8 cellular contexts compared by ENCODE assay signal in genomic region chr9:129080608-129081387, GRCh38. TPM values are rescaled to one million over a fixed set of nuclear protein-coding genes. Genes with fewer than 3 reads are reported as not detected.
DNase-seq lines count a peak whose midpoint lies in the region; ATAC-seq and TF ChIP-seq lines count a peak whose summit lies in the region.

DOLPP1 (plus strand) TSS chr9:129081111; CDS start chr9:129081132, 21 bp downstream.

- peak; percentile 100 for DNase-seq in BE2C
- DNase-seq in GM19240 (ENCODE audit: insufficient read length, low spot score), result peak; percentile 97
- peak; percentile 94 to 97 for DNase-seq in NCI-H526 (lab: John Stamatoyannopoulos, UW)
- peak; percentile 99 for DNase-seq in activated CD4-positive, alpha-beta T cell treated with anti-CD3 and anti-CD28 coated beads for 48 hours
- DNase-seq in colonic mucosa, result peak; percentile 98
- DNase-seq in kidney tubule cell (ENCODE audit: low spot score), result peak; percentile 100
- peak; percentile 92 to 98 (median 94) for DNase-seq in stimulated activated CD4-positive, alpha-beta T cell treated with anti-CD3 and anti-CD28 coated beads, Interleukin-1b, Interleukin-23, amount 100 ng/mL, for 24 hours (ENCODE audit: low read depth in 4 of 4, low spot score in 1 of 4)

- H3K27me3 ChIP-seq in BE2C (no peaks in the 10 kb centered on the region), colonic mucosa (no peaks in the 10 kb centered on the region)

- no peak for TF ChIP-seq CTCF in BE2C (IDR thresholded peaks at IDR 0.05; ENCODE audit: low read depth, low read length)
- TF ChIP-seq CTCF in colonic mucosa (IDR thresholded peaks at IDR 0.05), result no peak

- ATAC-seq in HG03460 (IDR thresholded peaks at IDR 0.05; ENCODE audit: unreplicated experiment), result peak; percentile 89

- H3K36me3 ChIP-seq in BE2C (peaks cover 20% of the 10 kb centered on the region), colonic mucosa (peaks cover 4% of the 10 kb centered on the region)

- peak within 1 kb of the TSS; percentile 64 to 91 for H3K9ac ChIP-seq in colonic mucosa (ENCODE audit: low read depth in 2 of 2, low read length in 2 of 2)

- H3K4me1 ChIP-seq in BE2C, result no peaks in the 10 kb centered on the region; the same call in 1 of the 2 replicates
- H3K4me1 ChIP-seq in colonic mucosa, result peaks cover 18% of the 10 kb centered on the region

- H3K9me3 ChIP-seq in BE2C (no peaks in the 10 kb centered on the region), colonic mucosa (no peaks in the 10 kb centered on the region)

- intact Hi-C loops in colonic mucosa (cut with DNase I), result no loop called here

- H3K4me3 ChIP-seq in BE2C (ENCODE audit: low read depth, low read length), result peak within 1 kb of the TSS; percentile 85
- peak within 1 kb of the TSS; percentile 81 for H3K4me3 ChIP-seq in colonic mucosa

- peak within 1 kb of the TSS; percentile 87 for H3K27ac ChIP-seq in colonic mucosa

RNA-seq across cellular contexts. Expression of gene DOLPP1, which starts in this region (rescaled TPM):
- 116 TPM for polyA plus RNA-seq in BE2C (2012; ENCODE audit: insufficient read depth, insufficient read length, low read depth)
- 10 to 100 TPM; 33.9 to 37.3 TPM for total RNA-seq in colonic mucosa

Comparison
In these comparisons a context has a peak if more than half of its experiments do, and no peak if none do; other contexts are left out.
1. Peak in every context shown above with its lines: DNase-seq, ATAC-seq, H3K4me3 ChIP-seq and H3K27ac ChIP-seq.